3 cellular contexts compared by ENCODE assay signal in the genomic region with DNA sequence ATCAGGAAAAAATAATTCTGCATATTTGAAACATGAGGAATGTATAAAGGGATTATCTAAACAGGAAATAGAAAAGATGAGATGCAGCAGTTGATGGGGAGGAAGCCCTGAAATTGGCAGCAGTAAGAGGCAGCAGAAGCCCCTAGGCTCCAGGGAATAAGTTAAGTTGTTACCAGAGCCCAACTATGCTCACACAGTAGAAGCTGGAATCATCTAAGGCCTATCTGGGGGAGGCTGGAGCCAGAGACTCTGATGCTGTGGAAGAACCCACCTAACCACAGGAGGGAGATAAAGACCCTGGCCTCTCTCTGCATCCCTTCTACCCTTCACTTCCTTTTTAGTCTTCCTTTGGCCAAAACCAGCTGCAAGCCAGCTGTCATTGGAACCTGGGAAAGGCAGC.
TF ChIP-seq lines count a peak whose summit lies in the region.

No MANE protein-coding gene starts in this region.

TF ChIP-seq in SK-N-SH, 30 proteins besides CTCF, POLR2A, EP300 and RAD21 (continued from another document):
- TF ChIP-seq, protein P1, sequence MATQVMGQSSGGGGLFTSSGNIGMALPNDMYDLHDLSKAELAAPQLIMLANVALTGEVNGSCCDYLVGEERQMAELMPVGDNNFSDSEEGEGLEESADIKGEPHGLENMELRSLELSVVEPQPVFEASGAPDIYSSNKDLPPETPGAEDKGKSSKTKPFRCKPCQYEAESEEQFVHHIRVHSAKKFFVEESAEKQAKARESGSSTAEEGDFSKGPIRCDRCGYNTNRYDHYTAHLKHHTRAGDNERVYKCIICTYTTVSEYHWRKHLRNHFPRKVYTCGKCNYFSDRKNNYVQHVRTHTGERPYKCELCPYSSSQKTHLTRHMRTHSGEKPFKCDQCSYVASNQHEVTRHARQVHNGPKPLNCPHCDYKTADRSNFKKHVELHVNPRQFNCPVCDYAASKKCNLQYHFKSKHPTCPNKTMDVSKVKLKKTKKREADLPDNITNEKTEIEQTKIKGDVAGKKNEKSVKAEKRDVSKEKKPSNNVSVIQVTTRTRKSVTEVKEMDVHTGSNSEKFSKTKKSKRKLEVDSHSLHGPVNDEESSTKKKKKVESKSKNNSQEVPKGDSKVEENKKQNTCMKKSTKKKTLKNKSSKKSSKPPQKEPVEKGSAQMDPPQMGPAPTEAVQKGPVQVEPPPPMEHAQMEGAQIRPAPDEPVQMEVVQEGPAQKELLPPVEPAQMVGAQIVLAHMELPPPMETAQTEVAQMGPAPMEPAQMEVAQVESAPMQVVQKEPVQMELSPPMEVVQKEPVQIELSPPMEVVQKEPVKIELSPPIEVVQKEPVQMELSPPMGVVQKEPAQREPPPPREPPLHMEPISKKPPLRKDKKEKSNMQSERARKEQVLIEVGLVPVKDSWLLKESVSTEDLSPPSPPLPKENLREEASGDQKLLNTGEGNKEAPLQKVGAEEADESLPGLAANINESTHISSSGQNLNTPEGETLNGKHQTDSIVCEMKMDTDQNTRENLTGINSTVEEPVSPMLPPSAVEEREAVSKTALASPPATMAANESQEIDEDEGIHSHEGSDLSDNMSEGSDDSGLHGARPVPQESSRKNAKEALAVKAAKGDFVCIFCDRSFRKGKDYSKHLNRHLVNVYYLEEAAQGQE (IDR thresholded peaks at IDR 0.05; ENCODE audit: low read depth, low read length) = no peak
- TF ChIP-seq SMC3 (IDR thresholded peaks at IDR 0.05; ENCODE audit: low read depth, low read length) (no peak), TAF1 (IDR thresholded peaks at IDR 0.05; ENCODE audit: borderline replicate concordance, low read depth, low read length) (no peak), RXRA (IDR thresholded peaks at IDR 0.05; ENCODE audit: borderline replicate concordance, low read depth) (no peak), RCOR1 (IDR thresholded peaks at IDR 0.05; ENCODE audit: low read length) (no peak), FOSL2 (IDR thresholded peaks at IDR 0.05; ENCODE audit: borderline replicate concordance, low read depth) (no peak)
- TF ChIP-seq, protein P2, sequence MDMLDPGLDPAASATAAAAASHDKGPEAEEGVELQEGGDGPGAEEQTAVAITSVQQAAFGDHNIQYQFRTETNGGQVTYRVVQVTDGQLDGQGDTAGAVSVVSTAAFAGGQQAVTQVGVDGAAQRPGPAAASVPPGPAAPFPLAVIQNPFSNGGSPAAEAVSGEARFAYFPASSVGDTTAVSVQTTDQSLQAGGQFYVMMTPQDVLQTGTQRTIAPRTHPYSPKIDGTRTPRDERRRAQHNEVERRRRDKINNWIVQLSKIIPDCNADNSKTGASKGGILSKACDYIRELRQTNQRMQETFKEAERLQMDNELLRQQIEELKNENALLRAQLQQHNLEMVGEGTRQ (IDR thresholded peaks at IDR 0.05; ENCODE audit: borderline replicate concordance, low read depth, low read length) = no peak
- TF ChIP-seq, protein P3, sequence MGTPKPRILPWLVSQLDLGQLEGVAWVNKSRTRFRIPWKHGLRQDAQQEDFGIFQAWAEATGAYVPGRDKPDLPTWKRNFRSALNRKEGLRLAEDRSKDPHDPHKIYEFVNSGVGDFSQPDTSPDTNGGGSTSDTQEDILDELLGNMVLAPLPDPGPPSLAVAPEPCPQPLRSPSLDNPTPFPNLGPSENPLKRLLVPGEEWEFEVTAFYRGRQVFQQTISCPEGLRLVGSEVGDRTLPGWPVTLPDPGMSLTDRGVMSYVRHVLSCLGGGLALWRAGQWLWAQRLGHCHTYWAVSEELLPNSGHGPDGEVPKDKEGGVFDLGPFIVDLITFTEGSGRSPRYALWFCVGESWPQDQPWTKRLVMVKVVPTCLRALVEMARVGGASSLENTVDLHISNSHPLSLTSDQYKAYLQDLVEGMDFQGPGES (IDR thresholded peaks at IDR 0.05; ENCODE audit: low read depth, low read length) = no peak
- TF ChIP-seq, protein P4, sequence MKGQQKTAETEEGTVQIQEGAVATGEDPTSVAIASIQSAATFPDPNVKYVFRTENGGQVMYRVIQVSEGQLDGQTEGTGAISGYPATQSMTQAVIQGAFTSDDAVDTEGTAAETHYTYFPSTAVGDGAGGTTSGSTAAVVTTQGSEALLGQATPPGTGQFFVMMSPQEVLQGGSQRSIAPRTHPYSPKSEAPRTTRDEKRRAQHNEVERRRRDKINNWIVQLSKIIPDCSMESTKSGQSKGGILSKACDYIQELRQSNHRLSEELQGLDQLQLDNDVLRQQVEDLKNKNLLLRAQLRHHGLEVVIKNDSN (IDR thresholded peaks at IDR 0.05; ENCODE audit: borderline replicate concordance, low read depth) = no peak

TF ChIP-seq in SK-N-SH treated with all-trans-retinoic acid at 6 μM for 48 hours, 23 proteins besides CTCF, POLR2A, EP300 and RAD21 (continued from another document):
- TF ChIP-seq, protein P5, sequence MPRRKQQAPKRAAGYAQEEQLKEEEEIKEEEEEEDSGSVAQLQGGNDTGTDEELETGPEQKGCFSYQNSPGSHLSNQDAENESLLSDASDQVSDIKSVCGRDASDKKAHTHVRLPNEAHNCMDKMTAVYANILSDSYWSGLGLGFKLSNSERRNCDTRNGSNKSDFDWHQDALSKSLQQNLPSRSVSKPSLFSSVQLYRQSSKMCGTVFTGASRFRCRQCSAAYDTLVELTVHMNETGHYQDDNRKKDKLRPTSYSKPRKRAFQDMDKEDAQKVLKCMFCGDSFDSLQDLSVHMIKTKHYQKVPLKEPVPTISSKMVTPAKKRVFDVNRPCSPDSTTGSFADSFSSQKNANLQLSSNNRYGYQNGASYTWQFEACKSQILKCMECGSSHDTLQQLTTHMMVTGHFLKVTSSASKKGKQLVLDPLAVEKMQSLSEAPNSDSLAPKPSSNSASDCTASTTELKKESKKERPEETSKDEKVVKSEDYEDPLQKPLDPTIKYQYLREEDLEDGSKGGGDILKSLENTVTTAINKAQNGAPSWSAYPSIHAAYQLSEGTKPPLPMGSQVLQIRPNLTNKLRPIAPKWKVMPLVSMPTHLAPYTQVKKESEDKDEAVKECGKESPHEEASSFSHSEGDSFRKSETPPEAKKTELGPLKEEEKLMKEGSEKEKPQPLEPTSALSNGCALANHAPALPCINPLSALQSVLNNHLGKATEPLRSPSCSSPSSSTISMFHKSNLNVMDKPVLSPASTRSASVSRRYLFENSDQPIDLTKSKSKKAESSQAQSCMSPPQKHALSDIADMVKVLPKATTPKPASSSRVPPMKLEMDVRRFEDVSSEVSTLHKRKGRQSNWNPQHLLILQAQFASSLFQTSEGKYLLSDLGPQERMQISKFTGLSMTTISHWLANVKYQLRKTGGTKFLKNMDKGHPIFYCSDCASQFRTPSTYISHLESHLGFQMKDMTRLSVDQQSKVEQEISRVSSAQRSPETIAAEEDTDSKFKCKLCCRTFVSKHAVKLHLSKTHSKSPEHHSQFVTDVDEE (CRISPR knock-in tag; IDR thresholded peaks at IDR 0.05) = no peak
- TF ChIP-seq PPARA (CRISPR knock-in tag; IDR thresholded peaks at IDR 0.05; ENCODE audit: borderline replicate concordance) (no peak), CSDC2 (CRISPR knock-in tag; IDR thresholded peaks at IDR 0.05) (no peak)

TF ChIP-seq in WTC11, 78 proteins besides CTCF, POLR2A, EP300 and RAD21 (continued from another document):
- TF ChIP-seq, protein P6, sequence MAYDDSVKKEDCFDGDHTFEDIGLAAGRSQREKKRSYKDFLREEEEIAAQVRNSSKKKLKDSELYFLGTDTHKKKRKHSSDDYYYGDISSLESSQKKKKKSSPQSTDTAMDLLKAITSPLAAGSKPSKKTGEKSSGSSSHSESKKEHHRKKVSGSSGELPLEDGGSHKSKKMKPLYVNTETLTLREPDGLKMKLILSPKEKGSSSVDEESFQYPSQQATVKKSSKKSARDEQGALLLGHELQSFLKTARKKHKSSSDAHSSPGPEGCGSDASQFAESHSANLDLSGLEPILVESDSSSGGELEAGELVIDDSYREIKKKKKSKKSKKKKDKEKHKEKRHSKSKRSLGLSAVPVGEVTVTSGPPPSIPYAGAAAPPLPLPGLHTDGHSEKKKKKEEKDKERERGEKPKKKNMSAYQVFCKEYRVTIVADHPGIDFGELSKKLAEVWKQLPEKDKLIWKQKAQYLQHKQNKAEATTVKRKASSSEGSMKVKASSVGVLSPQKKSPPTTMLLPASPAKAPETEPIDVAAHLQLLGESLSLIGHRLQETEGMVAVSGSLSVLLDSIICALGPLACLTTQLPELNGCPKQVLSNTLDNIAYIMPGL (CRISPR knock-in tag; IDR thresholded peaks at IDR 0.05) = no peak
- no peak for TF ChIP-seq NR1H2 (CRISPR knock-in tag; IDR thresholded peaks at IDR 0.05)
- no peak for TF ChIP-seq IRF2 (CRISPR knock-in tag; IDR thresholded peaks at IDR 0.05; ENCODE audit: borderline replicate concordance, low read depth)
- TF ChIP-seq, protein P7, sequence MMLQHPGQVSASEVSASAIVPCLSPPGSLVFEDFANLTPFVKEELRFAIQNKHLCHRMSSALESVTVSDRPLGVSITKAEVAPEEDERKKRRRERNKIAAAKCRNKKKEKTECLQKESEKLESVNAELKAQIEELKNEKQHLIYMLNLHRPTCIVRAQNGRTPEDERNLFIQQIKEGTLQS (CRISPR knock-in tag; conservative IDR thresholded peaks at IDR 0.05) = no peak
